In the genomic region with DNA sequence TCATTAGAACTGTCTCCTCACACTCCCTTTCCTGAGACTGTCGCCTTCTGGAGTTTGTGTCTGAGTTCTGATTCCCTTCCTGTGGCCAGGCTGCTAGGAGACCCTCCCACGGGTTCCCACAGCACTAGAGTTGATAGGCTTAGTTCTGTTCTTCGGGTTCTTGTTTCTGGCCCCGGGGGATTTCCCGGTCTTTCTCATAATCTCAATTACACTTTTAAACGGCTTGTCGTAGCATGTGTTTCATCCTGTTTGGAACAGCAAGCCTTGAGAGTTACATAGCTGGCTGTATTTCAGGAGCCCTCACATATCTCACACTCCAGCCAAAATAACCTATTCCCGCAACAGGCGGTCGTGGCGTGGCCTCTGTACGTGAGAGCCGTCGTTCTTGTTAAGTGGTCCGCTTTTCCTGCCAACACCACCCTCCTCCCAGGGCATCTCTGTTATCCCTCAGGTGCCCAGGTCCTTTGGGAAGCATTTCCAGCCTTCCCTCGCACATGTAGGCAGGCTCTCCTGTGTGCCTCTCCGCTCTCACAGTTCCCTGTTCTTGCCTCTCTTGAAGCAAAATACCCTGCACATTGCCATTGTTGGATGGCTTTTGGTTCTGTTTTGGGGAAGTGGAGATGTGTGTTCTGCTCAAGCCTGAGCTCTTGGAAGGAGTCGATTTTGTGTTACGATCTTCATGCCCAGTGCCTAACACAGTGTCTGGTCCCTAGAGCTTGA, we compare ENCODE assay signal across 8 cellular contexts. TPM values are rescaled to one million over a fixed set of nuclear protein-coding genes. Genes with fewer than 3 reads are reported as not detected.
DNase-seq lines count a peak whose midpoint lies in the region; ATAC-seq and TF ChIP-seq lines count a peak whose summit lies in the region.

No MANE protein-coding gene starts in this region.

- no peak overlapping the region for H3K9ac ChIP-seq in colonic mucosa (ENCODE audit: low read depth in 2 of 2, low read length in 2 of 2)

- TF ChIP-seq CTCF in colonic mucosa (IDR thresholded peaks at IDR 0.05): no peak

- H3K4me1 ChIP-seq in colonic mucosa: no peaks in the 10 kb centered on the region

- DNase-seq in UCSD-AML1 (lab: John Stamatoyannopoulos, UW; ENCODE audit: unreplicated experiment) (peak; percentile 44), Right ventricle myocardium superior (peak; percentile 62), A172 (ENCODE audit: low spot score) (no peak), colonic mucosa (no peak), T-helper 9 cell (no peak)
- DNase-seq in stimulated activated CD4-positive, alpha-beta T cell treated with anti-CD3 and anti-CD28 coated beads, Interleukin-2, amount 100 ng/mL, for 48 hours: peak; percentile 30 to 63

- peak; percentile 60 for ATAC-seq in GM19463 (IDR thresholded peaks at IDR 0.05; ENCODE audit: unreplicated experiment)
- peak; percentile 86 for ATAC-seq in Right ventricle myocardium superior (ENCODE audit: poor library complexity)
- ATAC-seq in GM21786 (IDR thresholded peaks at IDR 0.05; ENCODE audit: unreplicated experiment): no peak

- H3K9me3 ChIP-seq in colonic mucosa: no peaks in the 10 kb centered on the region

- H3K4me3 ChIP-seq in colonic mucosa: no peak overlapping the region

- H3K36me3 ChIP-seq in colonic mucosa: no peaks in the 10 kb centered on the region

- H3K27ac ChIP-seq in colonic mucosa: no peak overlapping the region

- H3K27me3 ChIP-seq in colonic mucosa: no peaks in the 10 kb centered on the region

- intact Hi-C loops in Right ventricle myocardium superior (cut with DNase I) (no loop called here), colonic mucosa (cut with DNase I) (no loop called here)

RNA-seq across cellular contexts. Expression of gene CDC123, which starts 46.0 kb away (rescaled TPM):
- total RNA-seq in Right ventricle myocardium superior (49.5 TPM), colonic mucosa (10 to 100 TPM; 47.9 to 84.5 TPM)
- total RNA-seq in A172 (2014; rRNA removed; shearing (Covaris generic)): 205 and 332 TPM in 2 replicates

RNA-seq across cellular contexts. Expression of gene NUDT5, which starts 46.3 kb away (rescaled TPM):
- total RNA-seq in Right ventricle myocardium superior (10.0 TPM), colonic mucosa (10 to 100 TPM; 41.4 to 89.0 TPM)
- total RNA-seq in A172 (2014; rRNA removed; shearing (Covaris generic)): 166 and 198 TPM in 2 replicates

Comparison
In these comparisons a context has a peak if more than half of its experiments do, and no peak if none do; other contexts are left out.
1. DNase-seq: peak in UCSD-AML1 (single experiment), Right ventricle myocardium superior (single experiment) and stimulated activated CD4-positive, alpha-beta T cell treated with anti-CD3 and anti-CD28 coated beads, Interleukin-2, amount 100 ng/mL, for 48 hours (2 of 2); none in A172 (single experiment), colonic mucosa (single experiment) and T-helper 9 cell (single experiment).